In the genomic region with DNA sequence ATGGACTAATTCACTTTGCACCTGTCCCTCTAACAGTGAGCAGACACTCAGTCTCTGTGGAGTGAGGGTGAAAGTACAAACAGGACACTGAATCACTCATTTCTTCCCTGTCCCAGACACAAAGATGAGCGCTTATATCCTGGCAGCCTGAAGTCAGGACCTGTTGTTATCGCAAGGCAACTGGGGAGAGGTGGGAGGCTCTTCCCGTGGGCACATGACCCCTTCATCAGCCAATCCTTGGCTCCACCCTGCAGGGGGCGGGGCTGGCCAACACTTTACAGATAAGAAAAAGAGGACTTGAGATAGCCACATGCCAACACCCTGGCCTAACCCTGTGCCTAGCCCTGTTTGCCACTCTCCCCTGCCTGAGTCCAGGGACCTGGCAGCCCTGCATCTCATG, we compare ENCODE assay signal across 14 cellular contexts. TPM values are rescaled to one million over a fixed set of nuclear protein-coding genes. Genes with fewer than 3 reads are reported as not detected.
DNase-seq lines count a peak whose midpoint lies in the region; ATAC-seq lines count a peak whose summit lies in the region.
"Had no signal": no experiment of that assay in that cellular context is flagged by ENCODE, and none has a peak within 500 bp of the region (broad histone marks: within the 10 kb centered on the region; RNA-seq: fewer than 3 reads in every experiment).

No MANE protein-coding gene starts in this region.

- in situ Hi-C loops in G401 (cut with HindIII; ENCODE audit: low sequenced_read_pairs), result no loop called here

- H3K27me3 ChIP-seq in mesendoderm (ENCODE audit: insufficient read depth, low read length, poor library complexity), result no peaks in the 10 kb centered on the region
- H3K27me3 ChIP-seq: brain microvascular endothelial cell, sigmoid colon had no signal

- H3K18ac ChIP-seq in mesendoderm (ENCODE audit: low read length), result no peak overlapping the region

- no peaks in the 10 kb centered on the region for H3K79me2 ChIP-seq in mesendoderm (ENCODE audit: control insufficient read depth, insufficient read depth, low read length)

- no peak overlapping the region for H2AK5ac ChIP-seq in mesendoderm (ENCODE audit: low read length)

- H3K27ac ChIP-seq in mesendoderm (ENCODE audit: low read depth, low read length), result no peak overlapping the region
- H3K27ac ChIP-seq: brain microvascular endothelial cell, sigmoid colon had no signal

- no peak overlapping the region for H4K8ac ChIP-seq in mesendoderm (ENCODE audit: low read depth, low read length)

- H3K79me1 ChIP-seq in mesendoderm (ENCODE audit: low read length), result no peaks in the 10 kb centered on the region

- no CpG with 5 or more reads among the region's 4 CpGs for WGBS in mesendoderm (ENCODE audit: extremely low coverage, insufficient coverage, low lambda C conversion rate)

- H2BK5ac ChIP-seq in mesendoderm (ENCODE audit: low read length), result no peak overlapping the region

- DNase-seq in DMS53 (lab: John Stamatoyannopoulos, UW) (peak; percentile 36), DMS53 treated with DMSO at 0.1 percent for 48 hours (lab: John Stamatoyannopoulos, UW; ENCODE audit: unreplicated experiment) (no peak), NCI-H226 (peak; percentile 40), epidermal melanocyte (ENCODE audit: insufficient read length, low spot score) (peak; percentile 7), mesendoderm (peak; percentile 91), G401 (ENCODE audit: low spot score) (no peak), OCI-M2 (lab: John Stamatoyannopoulos, UW; ENCODE audit: unreplicated experiment) (no peak)
- DNase-seq: brain microvascular endothelial cell, GDM1, HCEC 1CT, NCI-H1930, sigmoid colon had no signal

- H3K4me2 ChIP-seq in mesendoderm (ENCODE audit: low read length), result no peak overlapping the region

- H3K9ac ChIP-seq in mesendoderm (ENCODE audit: low read length), result peak overlapping the region; percentile 2

- H3K23ac ChIP-seq in mesendoderm (ENCODE audit: low read length), result no peak overlapping the region

- H4K5ac ChIP-seq in mesendoderm (ENCODE audit: low read length), result no peak overlapping the region

- no peak overlapping the region for H2BK15ac ChIP-seq in mesendoderm (replicated peaks; ENCODE audit: low read depth)

- no peaks in the 10 kb centered on the region for H3K4me1 ChIP-seq in mesendoderm (ENCODE audit: control insufficient read depth, low read depth, low read length)
- H3K4me1 ChIP-seq: sigmoid colon had no signal

- no peak overlapping the region for H2BK120ac ChIP-seq in mesendoderm (ENCODE audit: low read depth, low read length)

- H3K56ac ChIP-seq in mesendoderm (ENCODE audit: low read length), result no peak overlapping the region

- no peak overlapping the region for H3K4me3 ChIP-seq in mesendoderm (ENCODE audit: low read length)
- H3K4me3 ChIP-seq: sigmoid colon had no signal

- no peak overlapping the region for H3K4ac ChIP-seq in mesendoderm (ENCODE audit: low read depth, low read length)

- no peaks in the 10 kb centered on the region for H3K36me3 ChIP-seq in mesendoderm (ENCODE audit: control insufficient read depth, insufficient read depth, low read length)
- H3K36me3 ChIP-seq: brain microvascular endothelial cell had no signal

- ATAC-seq in HG03442 (IDR thresholded peaks at IDR 0.05; ENCODE audit: unreplicated experiment), result no peak

RNA-seq across cellular contexts. Expression of gene TESMIN, which starts 29.5 kb away (rescaled TPM):
- polyA plus RNA-seq in mesendoderm (2013, experiment 1 of 2), result 42.7 TPM
- polyA plus RNA-seq in mesendoderm (2013, experiment 2 of 2), result 43.2 TPM
- total RNA-seq in G401 (2014; rRNA removed; shearing (Covaris generic)), result 3.6 and 9.5 TPM in 2 replicates
- total RNA-seq: A172, sigmoid colon had no signal

Comparison
In these comparisons a context has a peak if more than half of its experiments do, and no peak if none do; other contexts are left out.
1. DNase-seq: peak in DMS53 (single experiment), NCI-H226 (single experiment), epidermal melanocyte (single experiment) and mesendoderm (single experiment); none in DMS53 treated with DMSO at 0.1 percent for 48 hours (single experiment), G401 (single experiment) and OCI-M2 (single experiment).